9 cellular contexts compared by ENCODE assay signal in genomic region chr11:94400839-94401772, GRCh38. TPM values are rescaled to one million over a fixed set of nuclear protein-coding genes. Genes with fewer than 3 reads are reported as not detected.
DNase-seq lines count a peak whose midpoint lies in the region; ATAC-seq, FAIRE-seq and TF ChIP-seq lines count a peak whose summit lies in the region.
"Had no signal": no experiment of that assay in that cellular context is flagged by ENCODE, and none has a peak within 500 bp of the region (broad histone marks: within the 10 kb centered on the region; RNA-seq: fewer than 3 reads in every experiment).

Gene GPR83, minus strand, starts transcription at chr11:94401419. Its CDS starts 172 bp downstream, at chr11:94401247.

- peak within 1 kb of the TSS; percentile 54 for H3K4me3 Mint-ChIP-seq in activated CD4-positive, alpha-beta T cell treated with anti-CD3 and anti-CD28 coated beads, Interleukin-2, amount 10 ng/mL, durations not matched to agents 24 days and 14 days

- no peak for FAIRE-seq in D721Med (lab: Jason Lieb, UNC)

- H3K36me3 Mint-ChIP-seq in activated CD4-positive, alpha-beta T cell treated with anti-CD3 and anti-CD28 coated beads, Interleukin-2, amount 10 ng/mL, durations not matched to agents 24 days and 14 days (ENCODE audit: low read depth), result no peaks in the 10 kb centered on the region

- H3K4me3 ChIP-seq in brain microvascular endothelial cell (ENCODE audit: low read depth, low read length) (peak within 1 kb of the TSS; percentile 50), tibial artery (peak within 1 kb of the TSS; percentile 10 to 23)

- peaks cover 6% of the 10 kb centered on the region for H3K4me1 Mint-ChIP-seq in activated CD4-positive, alpha-beta T cell treated with anti-CD3 and anti-CD28 coated beads, Interleukin-2, amount 10 ng/mL, durations not matched to agents 24 days and 14 days

- H3K4me1 ChIP-seq in tibial artery, result peaks cover 0 to 10% (median 5%) of the 10 kb centered on the region in 4 donors

- no peak for DNase-seq in activated CD4-positive, alpha-beta T cell treated with anti-CD3 and anti-CD28 coated beads, Interleukin-2, amount 10 ng/mL, durations not matched to agents 24 days and 14 days
- DNase-seq in activated CD4-positive, alpha-beta T cell treated with anti-CD3 and anti-CD28 coated beads for 1 hour, result no peak
- DNase-seq in brain microvascular endothelial cell (peak; percentile 11), left kidney (ENCODE audit: low read depth, low spot score) (peak; percentile 82), tibial artery (no peak), inferior parietal cortex (ENCODE audit: extremely low spot score) (no peak), D721Med (ENCODE audit: insufficient read length, low spot score) (no peak)
- DNase-seq: DND-41 had no signal

- no peak within 1 kb of the TSS for H3K27ac ChIP-seq in brain microvascular endothelial cell
- H3K27ac ChIP-seq in tibial artery, result no peak within 1 kb of the TSS

- H3K9me3 Mint-ChIP-seq in activated CD4-positive, alpha-beta T cell treated with anti-CD3 and anti-CD28 coated beads, Interleukin-2, amount 10 ng/mL, durations not matched to agents 24 days and 14 days, result no peaks in the 10 kb centered on the region

- H3K27me3 ChIP-seq in brain microvascular endothelial cell (replicated peaks) (peaks cover 15% of the 10 kb centered on the region), tibial artery (peaks cover 0 to 29% of the 10 kb centered on the region in 2 donors)

- TF ChIP-seq CTCF in brain microvascular endothelial cell (IDR thresholded peaks at IDR 0.05; ENCODE audit: low read depth, low read length, missing control alignments), result no peak
- TF ChIP-seq CTCF in tibial artery (IDR thresholded peaks at IDR 0.05), result no peak
- TF ChIP-seq CTCF in D721Med (IDR thresholded peaks at IDR 0.05; ENCODE audit: insufficient read depth, missing control alignments), result no peak

- in situ Hi-C loops in brain microvascular endothelial cell (cut with HindIII; ENCODE audit: low pct_ligation_motif_present, low sequenced_read_pairs), result no loop called here

- H3K36me3 ChIP-seq in brain microvascular endothelial cell (replicated peaks), result no peaks in the 10 kb centered on the region
- no peaks in the 10 kb centered on the region for H3K36me3 ChIP-seq in tibial artery

- intact Hi-C loops in activated CD4-positive, alpha-beta T cell treated with anti-CD3 and anti-CD28 coated beads, Interleukin-2, amount 10 ng/mL, durations not matched to agents 24 days and 14 days (cut with micrococcal nuclease), result no loop called here
- intact Hi-C loops in tibial artery (cut with DNase I; ENCODE audit: low total_unique reads), result loop anchor here (10.0 kb wide), 1 partner anchor 216 kb away; no protein-coding TSS in a partner anchor

- H3K27ac Mint-ChIP-seq in activated CD4-positive, alpha-beta T cell treated with anti-CD3 and anti-CD28 coated beads, Interleukin-2, amount 10 ng/mL, durations not matched to agents 24 days and 14 days, result no peak within 1 kb of the TSS

- ATAC-seq in HG03354 (IDR thresholded peaks at IDR 0.05; ENCODE audit: poor library complexity, severe bottlenecking, unreplicated experiment), result no peak

- peaks cover 39% of the 10 kb centered on the region for H3K27me3 Mint-ChIP-seq in activated CD4-positive, alpha-beta T cell treated with anti-CD3 and anti-CD28 coated beads, Interleukin-2, amount 10 ng/mL, durations not matched to agents 24 days and 14 days

- peaks cover 0 to 5% (median 0%) of the 10 kb centered on the region in 3 donors for H3K9me3 ChIP-seq in tibial artery

RNA-seq across cellular contexts. Expression of gene GPR83, which starts in this region (rescaled TPM):
- 0.05 TPM in 1 of 2 replicates, not detected in the other for total RNA-seq in activated CD4-positive, alpha-beta T cell treated with anti-CD3 and anti-CD28 coated beads, Interleukin-2, amount 10 ng/mL, durations not matched to agents 24 days and 14 days

Comparison
In these comparisons a context has a peak if more than half of its experiments do, and no peak if none do; other contexts are left out.
1. DNase-seq: peak in brain microvascular endothelial cell (single experiment) and left kidney (single experiment); none in activated CD4-positive, alpha-beta T cell treated with anti-CD3 and anti-CD28 coated beads, Interleukin-2, amount 10 ng/mL, durations not matched to agents 24 days and 14 days (single experiment), activated CD4-positive, alpha-beta T cell treated with anti-CD3 and anti-CD28 coated beads for 1 hour (single experiment), tibial artery (0 of 2), inferior parietal cortex (single experiment) and D721Med (single experiment).